9 cellular contexts compared by ENCODE assay signal in genomic region chr7:113015038-113015645, GRCh38.
DNase-seq lines count a peak whose midpoint lies in the region; ATAC-seq and TF ChIP-seq lines count a peak whose summit lies in the region.
"Had no signal": no experiment of that assay in that cellular context is flagged by ENCODE, and none has a peak within 500 bp of the region (broad histone marks: within the 10 kb centered on the region; RNA-seq: fewer than 3 reads in every experiment).

No MANE protein-coding gene starts in this region.

- H3K4me3 ChIP-seq in PC-9 (no peak overlapping the region), fibroblast of mammary gland (ENCODE audit: control insufficient read depth, low read depth, low read length) (no peak overlapping the region), thoracic aorta (no peak overlapping the region)

- no peak overlapping the region for H3K4me2 ChIP-seq in PC-9

- H3K9me3 ChIP-seq in PC-9 (ENCODE audit: insufficient read depth, low read depth) (no peaks in the 10 kb centered on the region), thoracic aorta (no peaks in the 10 kb centered on the region)

- H2AFZ ChIP-seq in PC-9, result no peak overlapping the region

- intact Hi-C loops in PC-9 (cut with micrococcal nuclease; ENCODE audit: unreplicated experiment), result loop anchor here (1.0 to 10.0 kb wide), 4 partner anchors 140 to 683 kb away; no protein-coding TSS in a partner anchor

- no TSS peak for BruUV-seq in PC-9 (replicated peaks; lab: Mats Ljungman, UMichigan)

- peak; percentile 4 for DNase-seq in SIG-M5 treated with dmso at 0.1 percent for 504 hours (lab: John Stamatoyannopoulos, UW; ENCODE audit: unreplicated experiment)
- DNase-seq in SIG-M5 (lab: John Stamatoyannopoulos, UW), result no peak
- DNase-seq in PC-9, result no peak
- DNase-seq in fibroblast of mammary gland (ENCODE audit: low read depth), result peak; percentile 61
- no peak for DNase-seq in thoracic aorta (ENCODE audit: low spot score)
- DNase-seq in HPDE6-E6E7 (ENCODE audit: extremely low spot score), result no peak
- DNase-seq in activated T-cell treated with anti-CD3 and anti-CD28 coated beads for 4 hours, result no peak
- DNase-seq: NCI-H187 had no signal

- POLR2A ChIA-PET in PC-9 (lab: Charles Lee; ENCODE audit: unreplicated experiment), result no interaction called here

- H3K36me3 ChIP-seq in PC-9 (ENCODE audit: low read depth) (no peaks in the 10 kb centered on the region), thoracic aorta (no peaks in the 10 kb centered on the region)

- ATAC-seq in thoracic aorta (ENCODE audit: insufficient number of reproducible peaks, low FRiP score, low read depth) (peak; percentile 28), GM21528 (IDR thresholded peaks at IDR 0.05; ENCODE audit: low FRiP score, unreplicated experiment) (no peak)

- H3K9me2 ChIP-seq in PC-9 (ENCODE audit: insufficient read depth), result no peaks in the 10 kb centered on the region

- no peak overlapping the region for H3K27ac ChIP-seq in PC-9
- H3K27ac ChIP-seq in thoracic aorta, result no peak overlapping the region

- CTCF ChIA-PET in PC-9 (lab: Charles Lee), result interaction anchor here (0.5 to 0.8 kb wide), 4 partner anchors 75 to 274 kb away, joined by 3 to 4 read pairs (median 3); a partner anchor contains a TSS

- no peaks in the 10 kb centered on the region for H4K20me1 ChIP-seq in PC-9 (ENCODE audit: insufficient read depth)

- H3F3A ChIP-seq in PC-9 (ENCODE audit: insufficient read depth, low read depth), result no peaks in the 10 kb centered on the region

- no peaks in the 10 kb centered on the region for H3K27me3 ChIP-seq in PC-9 (ENCODE audit: insufficient read depth, low read depth)
- H3K27me3 ChIP-seq in thoracic aorta (replicated peaks; ENCODE audit: insufficient read depth), result no peaks in the 10 kb centered on the region

- no peaks in the 10 kb centered on the region for H3K4me1 ChIP-seq in PC-9 (replicated peaks; ENCODE audit: insufficient read depth)
- H3K4me1 ChIP-seq in thoracic aorta (ENCODE audit: control insufficient read depth in 1 of 2, low read depth in 2 of 2), result no peaks in the 10 kb centered on the region

- no peaks in the 10 kb centered on the region for H3K79me2 ChIP-seq in PC-9 (ENCODE audit: low read depth)

- TF ChIP-seq CTCF in PC-9 (conservative IDR thresholded peaks at IDR 0.05), result peak; percentile 70
- TF ChIP-seq CTCF in fibroblast of mammary gland (conservative IDR thresholded peaks at IDR 0.05; ENCODE audit: control insufficient read depth, insufficient read depth, low read depth, low read length), result peak; percentile 51
- TF ChIP-seq CTCF in thoracic aorta (IDR thresholded peaks at IDR 0.05), result peak; percentile 51

Comparison
In these comparisons a context has a peak if more than half of its experiments do, and no peak if none do; other contexts are left out.
1. DNase-seq: peak in SIG-M5 treated with dmso at 0.1 percent for 504 hours (single experiment) and fibroblast of mammary gland (single experiment); none in SIG-M5 (single experiment), PC-9 (0 of 2), thoracic aorta (single experiment), HPDE6-E6E7 (single experiment) and activated T-cell treated with anti-CD3 and anti-CD28 coated beads for 4 hours (single experiment).
2. Peak in every context shown above with its lines, with median percentiles within 50 percentile points of each other: CTCF ChIP-seq.